In the genomic region with DNA sequence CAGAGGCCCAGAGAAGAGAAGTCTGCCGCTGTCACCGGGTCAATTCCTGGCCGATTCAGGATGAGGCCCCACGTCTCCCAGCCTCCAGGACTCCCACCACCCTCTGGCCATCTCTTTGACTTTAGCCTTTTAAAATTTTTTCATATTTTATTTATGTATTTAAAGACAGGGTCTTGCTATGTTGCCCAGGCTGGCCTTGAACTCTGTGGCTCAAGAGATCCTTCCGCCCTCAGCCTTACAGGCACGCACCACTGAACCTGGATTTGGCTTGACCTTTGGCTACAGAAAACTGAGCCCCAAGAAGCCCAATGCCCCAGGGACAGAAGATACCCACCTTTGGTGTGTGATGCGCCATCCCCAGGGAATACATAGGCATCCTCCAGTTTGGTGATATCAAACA, we compare ENCODE assay signal across 2 cellular contexts.
TF ChIP-seq lines count a peak whose summit lies in the region.

No MANE protein-coding gene starts in this region.

TF ChIP-seq in HEK293, 187 proteins besides CTCF, POLR2A, EP300 and RAD21:
- no peak for TF ChIP-seq ZNF514 (tag by site-specific recombination; IDR thresholded peaks at IDR 0.05)
- peak; percentile 90 for TF ChIP-seq ZNF121 (tag by site-specific recombination; IDR thresholded peaks at IDR 0.05)
TF ChIP-seq in HEK293: peak in this region for 1.

TF ChIP-seq in K562, 482 proteins besides CTCF, POLR2A, EP300 and RAD21:
- TF ChIP-seq SPI1 (IDR thresholded peaks at IDR 0.05; ENCODE audit: borderline replicate concordance, low read depth, low read length) (no peak), ZNF121 (CRISPR knock-in tag; conservative IDR thresholded peaks at IDR 0.05) (peak; percentile 71)
